Comparison of ENCODE assay signal across 12 cellular contexts in the genomic region with DNA sequence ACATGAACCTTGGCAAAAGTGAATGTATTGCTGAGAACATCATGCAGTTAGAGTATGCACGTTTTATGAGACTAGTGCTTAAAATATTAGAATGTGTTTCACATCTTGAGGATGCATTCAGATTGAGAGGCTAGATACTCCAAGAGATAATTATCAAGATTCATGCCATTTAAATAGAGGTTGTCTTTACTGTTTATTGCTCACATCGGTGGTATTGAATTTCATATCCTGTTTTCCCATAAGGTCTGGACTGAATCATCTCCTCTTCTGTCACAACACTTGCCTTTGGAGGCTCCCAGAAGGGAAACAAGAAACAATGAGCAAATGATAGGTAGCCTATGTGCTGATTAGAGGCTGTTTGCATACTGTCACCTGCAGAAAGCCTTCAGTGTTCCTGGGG.
DNase-seq lines count a peak whose midpoint lies in the region; TF ChIP-seq lines count a peak whose summit lies in the region.
"Had no signal": no experiment of that assay in that cellular context is flagged by ENCODE, and none has a peak within 500 bp of the region (broad histone marks: within the 10 kb centered on the region; RNA-seq: fewer than 3 reads in every experiment).

No MANE protein-coding gene starts in this region.

- POLR2A ChIA-PET in BJ (lab: Charles Lee), result no interaction called here

- no peaks in the 10 kb centered on the region for H3K9me3 ChIP-seq in BE2C

- no peak overlapping the region for H3K4me3 ChIP-seq in BJ (ENCODE audit: low read depth, low read length)
- no peak overlapping the region for H3K4me3 ChIP-seq in fibroblast of villous mesenchyme (ENCODE audit: low read depth, low read length)
- H3K4me3 ChIP-seq in BE2C (ENCODE audit: low read depth, low read length), result no peak overlapping the region

- H3K27me3 ChIP-seq in BJ (ENCODE audit: control insufficient read depth, insufficient read depth, low read length) (no peaks in the 10 kb centered on the region), BE2C (no peaks in the 10 kb centered on the region)

- CTCF ChIA-PET in BJ (lab: Yijun Ruan, JAX), result no interaction called here

- no peaks in the 10 kb centered on the region for H3K36me3 ChIP-seq in BJ (ENCODE audit: control insufficient read depth, insufficient read depth, low read length)
- H3K36me3 ChIP-seq in BE2C, result no peaks in the 10 kb centered on the region

- peak; percentile 91 for DNase-seq in BJ (ENCODE audit: low read depth)
- peak; percentile 60 for DNase-seq in HS-5 (ENCODE audit: low read depth)
- peak; percentile 12 for DNase-seq in RKO (ENCODE audit: low spot score)
- peak; percentile 90 for DNase-seq in fibroblast of villous mesenchyme (ENCODE audit: low read depth)
- DNase-seq in T-helper 1 cell, result no peak
- DNase-seq in BE2C, result no peak
- DNase-seq in germinal center (ENCODE audit: low spot score), result no peak
- no peak for DNase-seq in amniotic stem cell (lab: John Stamatoyannopoulos, UW)
- DNase-seq: activated CD8-positive, alpha-beta T cell treated with anti-CD3 and anti-CD28 coated beads, Interleukin-2, amount 10 ng/mL, durations not matched to agents 7 days and 5 days; C1 segment of cervical spinal cord; hypothalamus; T-helper 17 cell had no signal

- no peak for TF ChIP-seq CTCF in BJ (IDR thresholded peaks at IDR 0.05; ENCODE audit: insufficient read depth, low read depth, low read length)
- no peak for TF ChIP-seq CTCF in fibroblast of villous mesenchyme (IDR thresholded peaks at IDR 0.05; ENCODE audit: insufficient read depth, low read depth, low read length)
- no peak for TF ChIP-seq CTCF in BE2C (IDR thresholded peaks at IDR 0.05; ENCODE audit: low read depth, low read length)

- H3K4me1 ChIP-seq in BE2C, result no peaks in the 10 kb centered on the region

Comparison
In these comparisons a context has a peak if more than half of its experiments do, and no peak if none do; other contexts are left out.
1. DNase-seq: peak in BJ (single experiment), HS-5 (single experiment), RKO (single experiment) and fibroblast of villous mesenchyme (single experiment); none in T-helper 1 cell (0 of 5), BE2C (single experiment), germinal center (single experiment) and amniotic stem cell (single experiment).